25 cellular contexts compared by ENCODE assay signal in genomic region chr15:86493884-86494283, GRCh38.
"Had no signal": no experiment of that assay in that cellular context is flagged by ENCODE, and none has a peak within 500 bp of the region (broad histone marks: within the 10 kb centered on the region; RNA-seq: fewer than 3 reads in every experiment).

No MANE protein-coding gene starts in this region.

- H3K4me1 ChIP-seq: left lung, lower lobe of right lung, right atrium auricular region, right lobe of liver, stomach, testis, thyroid gland, transverse colon, upper lobe of left lung, vagina had no signal

- H3K36me3 ChIP-seq: left lung, lower lobe of right lung, ovary, right atrium auricular region, right lobe of liver, stomach, thyroid gland, transverse colon, upper lobe of left lung, vagina had no signal

- ATAC-seq: left colon; left lung; lower lobe of right lung; mucosa of descending colon; naive thymus-derived CD4-positive, alpha-beta T cell; natural killer cell treated with Interleukin-12 subunit alpha and Interleukin-12 subunit beta and Interleukin-15 and Interleukin-18, amount 100 ng/mL, for 72 hours; right lobe of liver; stimulated activated naive B cell treated with anti-CD40 and anti-IgM and Interleukin-4, amounts not matched to agents 10 μg/mL and 1 μg/mL and 100 μg/mL, for 72 hours; stimulated activated naive CD8-positive, alpha-beta T cell treated with anti-CD3 and anti-CD28 coated beads, Interleukin-15, Interleukin-2, amounts not matched to agents 100 U/mL and 50 U/mL, for 24 hours had no signal

- H3K4me2 ChIP-seq: smooth muscle cell had no signal

- H3K27me3 ChIP-seq: left lung, ovary, right atrium auricular region, right lobe of liver, stomach, testis, thyroid gland, transverse colon, upper lobe of left lung, vagina had no signal

- H3K27ac ChIP-seq: left lung, lower lobe of right lung, ovary, right atrium auricular region, right lobe of liver, stomach, testis, thyroid gland, transverse colon, upper lobe of left lung, vagina had no signal

- FAIRE-seq: islet of Langerhans, kidney had no signal

- DNase-seq: hypothalamus; immature natural killer cell; kidney; left colon; left lung; lower lobe of right lung; midbrain; mucosa of descending colon; naive thymus-derived CD4-positive, alpha-beta T cell; ovary; right lobe of liver; stimulated activated CD4-positive, alpha-beta T cell treated with anti-CD3 and anti-CD28 coated beads, Interleukin-1b, Interleukin-23, amount 100 ng/mL, for 48 hours; stimulated activated CD4-positive, alpha-beta T cell treated with anti-CD3 and anti-CD28 coated beads, Interleukin-2, amount 100 ng/mL, for 48 hours; stimulated activated naive B cell treated with anti-CD40 and anti-IgM and Interleukin-4, amounts not matched to agents 10 μg/mL and 1 μg/mL and 100 μg/mL, for 72 hours; stimulated activated naive CD8-positive, alpha-beta T cell treated with anti-CD3 and anti-CD28 coated beads, Interleukin-15, Interleukin-2, amounts not matched to agents 100 U/mL and 50 U/mL, for 24 hours; stomach; testis; thyroid gland; transverse colon; upper lobe of left lung had no signal

- H3K4me3 ChIP-seq: left lung, lower lobe of right lung, mucosa of descending colon, ovary, right atrium auricular region, right lobe of liver, smooth muscle cell, stomach, testis, thyroid gland, transverse colon, upper lobe of left lung, vagina had no signal

- H3K9me3 ChIP-seq: left lung, lower lobe of right lung, mucosa of descending colon, ovary, right atrium auricular region, right lobe of liver, stomach, testis, thyroid gland, transverse colon, upper lobe of left lung, vagina had no signal
